20 cellular contexts compared by ENCODE assay signal in the genomic region with DNA sequence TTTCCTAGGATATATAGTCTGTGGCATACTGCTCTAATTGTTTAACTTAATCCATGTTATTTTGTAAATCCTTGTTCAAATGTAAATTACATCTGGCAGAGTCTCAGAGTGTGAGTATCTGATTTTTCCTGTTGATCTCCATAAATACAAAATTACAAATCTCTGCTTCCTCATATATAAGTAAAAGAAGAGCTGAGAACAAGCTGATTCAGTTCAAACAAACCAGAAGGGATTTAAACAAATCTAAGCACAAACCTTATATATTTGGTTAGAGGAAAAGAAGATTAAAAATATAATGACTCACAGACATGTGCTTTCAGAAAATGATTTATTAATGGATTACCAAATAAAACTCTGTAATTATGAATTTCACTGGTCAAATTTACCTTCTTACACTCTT. TPM values are rescaled to one million over a fixed set of nuclear protein-coding genes. Genes with fewer than 3 reads are reported as not detected.
"Had no signal": no experiment of that assay in that cellular context is flagged by ENCODE, and none has a peak within 500 bp of the region (broad histone marks: within the 10 kb centered on the region; RNA-seq: fewer than 3 reads in every experiment).

No MANE protein-coding gene starts in this region.

- H3K4me1 ChIP-seq: parathyroid adenoma had no signal

- H3K36me3 ChIP-seq: cardiac muscle cell, suprapubic skin, transverse colon, uterus had no signal

- H3K9ac ChIP-seq: parathyroid adenoma had no signal

- ATAC-seq: activated CD8-positive, alpha-beta memory T cell treated with anti-CD3 and anti-CD28 coated beads, Interleukin-2, amount 10 ng/mL, durations not matched to agents 7 days and 5 days; left lobe of liver; sciatic nerve; T-cell had no signal

- DNase-seq: activated B cell treated with CpG ODN at 0.5 μM for 24 hours; activated CD4-positive, alpha-beta memory T cell treated with anti-CD3 and anti-CD28 coated beads, Interleukin-2, amount 10 ng/mL, durations not matched to agents 7 days and 5 days; activated CD4-positive, alpha-beta T cell treated with anti-CD3 and anti-CD28 coated beads for 4 hours; activated CD8-positive, alpha-beta memory T cell treated with anti-CD3 and anti-CD28 coated beads, Interleukin-2, amount 10 ng/mL, durations not matched to agents 7 days and 5 days; activated naive CD4-positive, alpha-beta T cell; activated naive CD8-positive, alpha-beta T cell treated with anti-CD3 and anti-CD28 coated beads for 36 hours; amygdala; endodermal cell; hypothalamus; kidney; stimulated activated CD4-positive, alpha-beta T cell treated with anti-CD3 and anti-CD28 coated beads, Interleukin-1b, Interleukin-23, amount 100 ng/mL, for 48 hours; T-cell; transverse colon; uterus had no signal

- H2AFZ ChIP-seq: parathyroid adenoma had no signal

- H3K27ac ChIP-seq: cardiac muscle cell, parathyroid adenoma, suprapubic skin, transverse colon, uterus had no signal

- H3K9me3 ChIP-seq: suprapubic skin, transverse colon, uterus had no signal

- H3K27me3 ChIP-seq: cardiac muscle cell, suprapubic skin, transverse colon, uterus had no signal

- H3K4me3 ChIP-seq: cardiac muscle cell, lung, suprapubic skin, transverse colon, uterus had no signal

RNA-seq across cellular contexts. Expression of a gene that starts 37.3 kb away (rescaled TPM):
- total RNA-seq: activated CD4-positive, alpha-beta memory T cell treated with anti-CD3 and anti-CD28 coated beads, Interleukin-2, amount 10 ng/mL, durations not matched to agents 7 days and 5 days; activated naive CD8-positive, alpha-beta T cell treated with anti-CD3 and anti-CD28 coated beads for 36 hours had no signal
